ENCODE assay signal across 1 cellular context in genomic region chr10:113297226-113297625, GRCh38.
TF ChIP-seq lines count a peak whose summit lies in the region.

No MANE protein-coding gene starts in this region.

TF ChIP-seq in SK-N-SH, 30 proteins besides CTCF, POLR2A, EP300 and RAD21 (continued from another document):
- TF ChIP-seq MAX (IDR thresholded peaks at IDR 0.05; ENCODE audit: low read depth) (no peak), GATA2 (CRISPR knock-in tag; IDR thresholded peaks at IDR 0.05) (no peak)
